8 cellular contexts compared by ENCODE assay signal in genomic region chr1:205121660-205122488, GRCh38. TPM values are rescaled to one million over a fixed set of nuclear protein-coding genes. Genes with fewer than 3 reads are reported as not detected.
DNase-seq lines count a peak whose midpoint lies in the region; ATAC-seq and TF ChIP-seq lines count a peak whose summit lies in the region.

Gene RBBP5 (minus strand): TSS chr1:205121978. CDS start chr1:205121873, 105 bp downstream.

- no peaks in the 10 kb centered on the region for H3K36me3 ChIP-seq in OCI-LY3 (replicated peaks; ENCODE audit: low read depth, low read length)

- ATAC-seq in GM21447 (IDR thresholded peaks at IDR 0.05; ENCODE audit: unreplicated experiment), result peak; percentile 96

- H3K4me3 ChIP-seq in OCI-LY3 (ENCODE audit: low read length) (peak within 1 kb of the TSS; percentile 90), mononuclear cell (ENCODE audit: low read length) (peak within 1 kb of the TSS; percentile 88)

- no peaks in the 10 kb centered on the region for H3K27me3 ChIP-seq in OCI-LY3 (ENCODE audit: low read depth, low read length)
- H3K27me3 ChIP-seq in mononuclear cell (ENCODE audit: insufficient read depth, low read length), result no peaks in the 10 kb centered on the region

- H3K27ac ChIP-seq in OCI-LY3 (ENCODE audit: low read length), result peak within 1 kb of the TSS; percentile 74

- no peaks in the 10 kb centered on the region for H3K9me3 ChIP-seq in OCI-LY3 (ENCODE audit: insufficient read depth, low read length)
- no peaks in the 10 kb centered on the region for H3K9me3 ChIP-seq in mononuclear cell (ENCODE audit: low read depth, low read length)

- TF ChIP-seq CTCF in OCI-LY3 (IDR thresholded peaks at IDR 0.05; ENCODE audit: low read depth, low read length), result peak; percentile 90

- peak; percentile 99 for DNase-seq in DMS 273 (lab: John Stamatoyannopoulos, UW; ENCODE audit: unreplicated experiment)
- DNase-seq in HuH-7 (ENCODE audit: low spot score), result peak; percentile 67
- peak; percentile 87 for DNase-seq in activated T-cell treated with anti-CD3 and anti-CD28 coated beads for 1 hour (ENCODE audit: low read depth)
- peak; percentile 88 for DNase-seq in epidermal melanocyte (ENCODE audit: insufficient read length, low spot score)
- DNase-seq in stimulated activated CD8-positive, alpha-beta memory T cell treated with anti-CD3 and anti-CD28 coated beads, Interleukin-4, amount 100 ng/mL, for 24 hours (ENCODE audit: low read depth), result peak; percentile 92

- peaks cover 47% of the 10 kb centered on the region for H3K79me2 ChIP-seq in OCI-LY3 (ENCODE audit: low read length)

- H3K4me1 ChIP-seq in OCI-LY3 (ENCODE audit: low read length) (peaks cover 31% of the 10 kb centered on the region), mononuclear cell (ENCODE audit: insufficient read depth, low read length) (peaks cover 40% of the 10 kb centered on the region)

- H4K20me1 ChIP-seq in OCI-LY3 (ENCODE audit: insufficient read depth, low read length), result peaks cover 17% of the 10 kb centered on the region; the same call in 1 of the 2 replicates

- H3K4me2 ChIP-seq in OCI-LY3 (ENCODE audit: low read length), result peak within 1 kb of the TSS; percentile 97

- H2AFZ ChIP-seq in OCI-LY3 (ENCODE audit: low read depth, low read length), result peak within 1 kb of the TSS; percentile 83

- peak within 1 kb of the TSS; percentile 90 for H3K9ac ChIP-seq in OCI-LY3 (ENCODE audit: low read length)

RNA-seq across cellular contexts. Expression of gene RBBP5, which starts in this region (rescaled TPM):
- 17.2 TPM for total RNA-seq in mononuclear cell

Comparison
In these comparisons a context has a peak if more than half of its experiments do, and no peak if none do; other contexts are left out.
1. Peak in every context shown above with its lines: DNase-seq, ATAC-seq, H3K4me3 ChIP-seq and H3K27ac ChIP-seq.